In the genomic region with DNA sequence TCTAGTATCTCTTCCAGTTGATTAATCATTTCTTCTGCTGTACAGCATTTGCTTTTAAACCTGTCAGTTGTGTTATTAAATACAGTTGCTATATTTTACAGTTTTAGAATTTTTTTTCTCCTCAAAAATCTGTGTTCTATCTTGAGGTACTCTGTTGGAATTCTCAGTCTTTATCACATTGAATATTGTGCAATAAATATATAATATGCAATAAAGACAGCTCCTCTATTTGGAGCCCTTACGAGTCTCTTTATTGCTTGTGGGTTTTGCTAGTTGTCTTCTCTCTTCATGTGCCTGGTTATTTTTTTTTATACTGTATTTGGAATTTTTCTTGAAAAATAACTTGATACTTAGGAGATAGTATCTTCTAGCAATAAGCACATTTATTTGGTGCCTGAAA, we compare ENCODE assay signal across 36 cellular contexts.
"Had no signal": no experiment of that assay in that cellular context is flagged by ENCODE, and none has a peak within 500 bp of the region (broad histone marks: within the 10 kb centered on the region; RNA-seq: fewer than 3 reads in every experiment).

No MANE protein-coding gene starts in this region.

- H3K27ac Mint-ChIP-seq: activated B cell treated with CpG ODN at 0.5 μM for 24 hours; activated CD4-positive, alpha-beta memory T cell treated with anti-CD3 and anti-CD28 coated beads for 36 hours; activated CD4-positive, alpha-beta T cell treated with anti-CD3 and anti-CD28 coated beads, Interleukin-2, amount 10 ng/mL, durations not matched to agents 24 days and 14 days; activated CD8-positive, alpha-beta T cell treated with anti-CD3 and anti-CD28 coated beads for 36 hours; activated naive CD4-positive, alpha-beta T cell treated with anti-CD3 and anti-CD28 coated beads for 36 hours; activated naive CD4-positive, alpha-beta T cell treated with anti-CD3 and anti-CD28 coated beads, Interleukin-2, amount 50 U/mL, for 72 hours; activated naive CD8-positive, alpha-beta T cell treated with anti-CD3 and anti-CD28 coated beads for 36 hours; activated T-cell treated with anti-CD3 and anti-CD28 coated beads, Interleukin-2, amount 50 U/mL, for 24 hours; activated T-helper 1 cell treated with anti-CD3 and anti-CD28 coated beads, Interleukin-12 subunit alpha, Interleukin-12 subunit beta, Interleukin-2, Interleukin-4 antibody, amounts not matched to agents 30 ng/mL and 10 ng/mL and 1 ng/mL, durations not matched to agents 14 hours and 24 hours and 36 hours; activated T-helper 17 cell treated with anti-CD3 and anti-CD28 coated beads, Interleukin-2, amount 50 U/mL, for 72 hours; T-helper 1 cell treated with Interleukin-12 subunit alpha and Interleukin-12 subunit beta and Interleukin-4 antibody, amounts not matched to agents 30 μg/mL and 1 μg/mL, for 36 hours; T-helper 2 cell treated with Interferon-gamma antibody and Interleukin-4, amounts not matched to agents 5 μg/mL and 100 μg/mL, for 36 hours had no signal

- H3K4me3 Mint-ChIP-seq: activated B cell treated with CpG ODN at 0.5 μM for 24 hours; activated CD4-positive, alpha-beta memory T cell treated with anti-CD3 and anti-CD28 coated beads for 36 hours; activated CD4-positive, alpha-beta T cell treated with anti-CD3 and anti-CD28 coated beads, Interleukin-2, amount 10 ng/mL, durations not matched to agents 24 days and 14 days; activated CD8-positive, alpha-beta T cell treated with anti-CD3 and anti-CD28 coated beads for 36 hours; activated naive CD4-positive, alpha-beta T cell treated with anti-CD3 and anti-CD28 coated beads for 36 hours; activated naive CD8-positive, alpha-beta T cell treated with anti-CD3 and anti-CD28 coated beads for 36 hours; activated T-cell treated with anti-CD3 and anti-CD28 coated beads, Interleukin-2, amount 50 U/mL, for 24 hours; activated T-helper 1 cell treated with anti-CD3 and anti-CD28 coated beads, Interleukin-12 subunit alpha, Interleukin-12 subunit beta, Interleukin-2, Interleukin-4 antibody, amounts not matched to agents 30 ng/mL and 10 ng/mL and 1 ng/mL, durations not matched to agents 14 hours and 24 hours and 36 hours; activated T-helper 17 cell treated with anti-CD3 and anti-CD28 coated beads, Interleukin-2, amount 50 U/mL, for 72 hours; T-helper 1 cell treated with Interleukin-12 subunit alpha and Interleukin-12 subunit beta and Interleukin-4 antibody, amounts not matched to agents 30 μg/mL and 1 μg/mL, for 36 hours; T-helper 2 cell treated with Interferon-gamma antibody and Interleukin-4, amounts not matched to agents 5 μg/mL and 100 μg/mL, for 36 hours had no signal

- H3K4me3 ChIP-seq: adrenal gland, body of pancreas, breast epithelium had no signal

- FAIRE-seq: astrocyte, TTC549 had no signal

- H3K9me3 ChIP-seq: adrenal gland, body of pancreas, breast epithelium had no signal

- H3K9me3 Mint-ChIP-seq: activated CD4-positive, alpha-beta memory T cell treated with anti-CD3 and anti-CD28 coated beads for 36 hours; activated CD8-positive, alpha-beta T cell treated with anti-CD3 and anti-CD28 coated beads for 36 hours; activated T-cell treated with anti-CD3 and anti-CD28 coated beads, Interleukin-2, amount 50 U/mL, for 24 hours; activated T-helper 1 cell treated with anti-CD3 and anti-CD28 coated beads, Interleukin-12 subunit alpha, Interleukin-12 subunit beta, Interleukin-2, Interleukin-4 antibody, amounts not matched to agents 30 ng/mL and 10 ng/mL and 1 ng/mL, durations not matched to agents 14 hours and 24 hours and 36 hours; activated T-helper 17 cell treated with anti-CD3 and anti-CD28 coated beads, Interleukin-2, amount 50 U/mL, for 72 hours; T-helper 1 cell treated with Interleukin-12 subunit alpha and Interleukin-12 subunit beta and Interleukin-4 antibody, amounts not matched to agents 30 μg/mL and 1 μg/mL, for 36 hours; T-helper 2 cell treated with Interferon-gamma antibody and Interleukin-4, amounts not matched to agents 5 μg/mL and 100 μg/mL, for 36 hours had no signal

- ATAC-seq: activated CD8-positive, alpha-beta T cell treated with anti-CD3 and anti-CD28 coated beads for 36 hours; activated naive CD4-positive, alpha-beta T cell treated with anti-CD3 and anti-CD28 coated beads, Interleukin-2, amount 50 U/mL, for 72 hours; activated T-helper 17 cell treated with anti-CD3 and anti-CD28 coated beads, Interleukin-2, amount 50 U/mL, for 72 hours; body of pancreas had no signal

- H3K36me3 ChIP-seq: adrenal gland, brain microvascular endothelial cell, breast epithelium had no signal

- DNase-seq: activated B cell treated with CpG ODN at 0.5 μM for 24 hours; activated CD4-positive, alpha-beta memory T cell treated with anti-CD3 and anti-CD28 coated beads for 36 hours; activated CD4-positive, alpha-beta T cell treated with anti-CD3 and anti-CD28 coated beads for 4 hours; activated CD4-positive, alpha-beta T cell treated with anti-CD3 and anti-CD28 coated beads, Interleukin-2, amount 10 ng/mL, durations not matched to agents 24 days and 14 days; activated CD4-positive, alpha-beta T cell treated with anti-CD3 and anti-CD28 coated beads, Interleukin-2, amount 50 U/mL, for 1 hour; activated CD4-positive, alpha-beta T cell treated with anti-CD3 and anti-CD28 coated beads, Interleukin-2, amount 50 U/mL, for 4 hours; activated CD4-positive, CD25-positive, alpha-beta regulatory T cell treated with anti-CD3 and anti-CD28 coated beads, Interleukin-2, amount 50 U/mL, for 72 hours; activated CD8-positive, alpha-beta memory T cell treated with anti-CD3 and anti-CD28 coated beads, Interleukin-2, amount 50 U/mL, for 4 hours; activated CD8-positive, alpha-beta T cell treated with anti-CD3 and anti-CD28 coated beads for 36 hours; activated effector memory CD4-positive, alpha-beta T cell treated with anti-CD3 and anti-CD28 coated beads, Interleukin-2, amount 50 U/mL, for 16 hours; activated gamma-delta T cell treated with Interleukin-2 at 50 U/mL for 16 hours; activated naive CD4-positive, alpha-beta T cell; activated naive CD4-positive, alpha-beta T cell treated with anti-CD3 and anti-CD28 coated beads for 36 hours; activated naive CD4-positive, alpha-beta T cell treated with anti-CD3 and anti-CD28 coated beads, Interleukin-2, amount 50 U/mL, for 16 hours; activated naive CD8-positive, alpha-beta T cell treated with anti-CD3 and anti-CD28 coated beads for 36 hours; activated T-cell treated with anti-CD3 and anti-CD28 coated beads, Interleukin-2, amount 50 U/mL, for 24 hours; activated T-cell treated with anti-CD3 and anti-CD28 coated beads, Interleukin-2, amount 50 U/mL, for 48 hours; adrenal gland; amniotic stem cell; aorta; body of pancreas; brain microvascular endothelial cell; central memory CD4-positive, alpha-beta T cell; cerebellar nuclear complex; T-helper 1 cell; T-helper 2 cell; T-helper 9 cell had no signal

- H3K27me3 ChIP-seq: adrenal gland, body of pancreas, brain microvascular endothelial cell, breast epithelium had no signal

- H3K27me3 Mint-ChIP-seq: activated B cell treated with CpG ODN at 0.5 μM for 24 hours; activated CD4-positive, alpha-beta memory T cell treated with anti-CD3 and anti-CD28 coated beads for 36 hours; activated CD4-positive, alpha-beta T cell treated with anti-CD3 and anti-CD28 coated beads, Interleukin-2, amount 10 ng/mL, durations not matched to agents 24 days and 14 days; activated CD8-positive, alpha-beta T cell treated with anti-CD3 and anti-CD28 coated beads for 36 hours; activated naive CD8-positive, alpha-beta T cell treated with anti-CD3 and anti-CD28 coated beads for 36 hours; activated T-cell treated with anti-CD3 and anti-CD28 coated beads, Interleukin-2, amount 50 U/mL, for 24 hours; activated T-helper 17 cell treated with anti-CD3 and anti-CD28 coated beads, Interleukin-2, amount 50 U/mL, for 72 hours had no signal

- H3K4me1 ChIP-seq: body of pancreas, breast epithelium had no signal

- H3K27ac ChIP-seq: adrenal gland, body of pancreas, brain microvascular endothelial cell, breast epithelium, VCaP had no signal
